In the genomic region with DNA sequence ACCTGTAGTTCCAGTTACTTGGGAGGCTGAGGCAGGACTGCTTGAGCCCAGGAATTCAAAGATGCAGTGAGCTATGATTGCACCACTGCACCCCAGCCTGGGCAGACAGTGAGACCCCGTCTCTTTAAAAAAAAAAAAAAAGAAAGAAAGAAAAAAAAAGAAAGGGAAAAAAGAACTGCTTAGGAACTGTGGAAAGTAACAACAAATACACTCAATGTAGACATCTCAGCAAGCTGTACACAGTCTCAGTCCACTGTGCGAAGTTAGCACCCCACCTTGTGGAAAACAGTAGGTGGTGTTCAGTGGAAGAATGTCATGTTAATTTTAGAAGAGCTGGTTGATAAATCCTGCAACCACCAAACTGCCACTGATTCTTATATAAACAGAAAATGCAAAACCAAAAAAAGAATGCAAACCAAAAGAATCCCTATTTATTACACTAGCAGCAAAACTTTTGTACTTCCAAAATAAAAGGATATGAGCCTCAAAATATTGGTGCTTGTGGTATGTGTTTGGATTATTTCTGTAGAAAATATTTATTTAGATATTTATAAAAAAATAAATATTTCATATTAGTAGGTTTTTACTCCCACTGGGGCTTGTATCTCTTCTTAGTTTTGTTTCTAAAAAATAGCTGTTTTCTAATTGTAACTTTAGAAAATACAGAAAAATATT, we compare ENCODE assay signal across 8 cellular contexts. TPM values are rescaled to one million over a fixed set of nuclear protein-coding genes. Genes with fewer than 3 reads are reported as not detected.
A peak's percentile ranks its signal among the peaks of the same experiment; 100 is the strongest.
DNase-seq lines count a peak whose midpoint lies in the region; ATAC-seq and TF ChIP-seq lines count a peak whose summit lies in the region.

No MANE protein-coding gene starts in this region.

- H3K4me1 ChIP-seq in esophagus squamous epithelium: peaks cover 0 to 47% (median 3%) of the 10 kb centered on the region in 3 donors

- H3K9me3 Mint-ChIP-seq in neural crest cell: peaks cover 2% of the 10 kb centered on the region

- no peaks in the 10 kb centered on the region for H3K9me3 ChIP-seq in esophagus squamous epithelium

- no peak overlapping the region for H3K4me3 Mint-ChIP-seq in neural crest cell

- H3K27me3 Mint-ChIP-seq in neural crest cell (ENCODE audit: low read depth): no peaks in the 10 kb centered on the region

- H3K4me3 ChIP-seq in AG09309 (ENCODE audit: control insufficient read depth, low read depth, low read length): no peak overlapping the region
- H3K4me3 ChIP-seq in LNCaP clone FGC (ENCODE audit: low read depth, low read length): no peak overlapping the region
- no peak overlapping the region for H3K4me3 ChIP-seq in esophagus squamous epithelium

- no peak overlapping the region for H3K27ac Mint-ChIP-seq in neural crest cell (ENCODE audit: unreplicated experiment)

- H3K36me3 ChIP-seq in esophagus squamous epithelium: no peaks in the 10 kb centered on the region

- TF ChIP-seq POLR2A in esophagus squamous epithelium (IDR thresholded peaks at IDR 0.05): no peak

- 26 to 27% methylated on average over 2 of the region's 2 CpGs for whole genome bisulfite sequencing in esophagus squamous epithelium, 2 donors

- H3K36me3 Mint-ChIP-seq in neural crest cell (ENCODE audit: low read depth): no peaks in the 10 kb centered on the region

- TF ChIP-seq CTCF in AG09309 (IDR thresholded peaks at IDR 0.05; ENCODE audit: control insufficient read depth, insufficient read depth, low read depth, low read length, missing control alignments) (peak; percentile 88), LNCaP clone FGC (IDR thresholded peaks at IDR 0.05; ENCODE audit: control insufficient read depth, extremely low read depth, insufficient read depth) (peak; percentile 89), esophagus squamous epithelium (IDR thresholded peaks at IDR 0.05) (peak in 5 of 6 experiments; percentile 77 to 89 (median 81)), neural crest cell (conservative IDR thresholded peaks at IDR 0.05) (peak; percentile 88)

- H3K4me1 Mint-ChIP-seq in neural crest cell: no peaks in the 10 kb centered on the region

- H3K27ac ChIP-seq in esophagus squamous epithelium: peak overlapping the region in 2 of 4 donors; percentile 74 to 75

- intact Hi-C loops in esophagus squamous epithelium (cut with DNase I): loop anchor here (2.0 to 10.0 kb wide), 2 partner anchors 187 to 217 kb away; partner anchors contain the start of gene SLC44A3

- H3K27me3 ChIP-seq in esophagus squamous epithelium: no peaks in the 10 kb centered on the region

- DNase-seq in AG09309 (ENCODE audit: low read depth) (peak; percentile 76), LNCaP clone FGC (ENCODE audit: low read depth) (peak; percentile 56), SIG-M5 treated with dmso at 0.1 percent for 504 hours (lab: John Stamatoyannopoulos, UW; ENCODE audit: unreplicated experiment) (peak; percentile 19), esophagus squamous epithelium (lab: John Stamatoyannopoulos, UW) (no peak), neural crest cell (ENCODE audit: low read depth, low spot score) (peak; percentile 27)

- ATAC-seq in GM18511 (IDR thresholded peaks at IDR 0.05; ENCODE audit: unreplicated experiment) (peak; percentile 61), HG02970 (IDR thresholded peaks at IDR 0.05; ENCODE audit: low FRiP score, unreplicated experiment) (no peak), HG03280 (IDR thresholded peaks at IDR 0.05; ENCODE audit: unreplicated experiment) (no peak)

RNA-seq across cellular contexts. Expression of gene ALG14, which starts 31.1 kb away (rescaled TPM):
- total RNA-seq in esophagus squamous epithelium: 1 to 10 TPM in 2 of 4 donors, under 1 TPM in 2; 0.53 to 1.3 (median 1.0) TPM
- total RNA-seq in neural crest cell: 4.5 and 5.5 TPM in 2 replicates
